ENCODE assay signal across 11 cellular contexts in genomic region chr5:81370912-81371311, GRCh38. TPM values are rescaled to one million over a fixed set of nuclear protein-coding genes. Genes with fewer than 3 reads are reported as not detected.
"Had no signal": no experiment of that assay in that cellular context is flagged by ENCODE, and none has a peak within 500 bp of the region (broad histone marks: within the 10 kb centered on the region; RNA-seq: fewer than 3 reads in every experiment).

No MANE protein-coding gene starts in this region.

- ATAC-seq: HCT116 had no signal

- H3K9me3 ChIP-seq: HAP-1 had no signal

- H3K27ac Mint-ChIP-seq: HFFc6, IgD-negative memory B cell had no signal

- H3K4me3 Mint-ChIP-seq: HFFc6, IgD-negative memory B cell had no signal

- DNase-seq: GM23248, GOT3, H7, HFFc6, KG1 had no signal

- H3K36me3 ChIP-seq: HAP-1 had no signal

- H2AFZ ChIP-seq: GM23248 had no signal

- H3K27ac ChIP-seq: GM23248, HL-60 had no signal

- H3K4me1 ChIP-seq: HAP-1 had no signal

- H3K4me3 ChIP-seq: GM23248, HAP-1 had no signal

- H3K36me3 Mint-ChIP-seq: IgD-negative memory B cell had no signal

- H3K9ac ChIP-seq: GM23248 had no signal

- H3K9me3 Mint-ChIP-seq: HFFc6, IgD-negative memory B cell had no signal

RNA-seq across cellular contexts. Expression of gene ACOT12, which starts 23.0 kb away (rescaled TPM):
- total RNA-seq: GM23248, H4, H7, HFFc6, HT1080 had no signal
- polyA plus RNA-seq: GM23248, IgD-negative memory B cell had no signal
